ENCODE assay signal across 17 cellular contexts in the genomic region with DNA sequence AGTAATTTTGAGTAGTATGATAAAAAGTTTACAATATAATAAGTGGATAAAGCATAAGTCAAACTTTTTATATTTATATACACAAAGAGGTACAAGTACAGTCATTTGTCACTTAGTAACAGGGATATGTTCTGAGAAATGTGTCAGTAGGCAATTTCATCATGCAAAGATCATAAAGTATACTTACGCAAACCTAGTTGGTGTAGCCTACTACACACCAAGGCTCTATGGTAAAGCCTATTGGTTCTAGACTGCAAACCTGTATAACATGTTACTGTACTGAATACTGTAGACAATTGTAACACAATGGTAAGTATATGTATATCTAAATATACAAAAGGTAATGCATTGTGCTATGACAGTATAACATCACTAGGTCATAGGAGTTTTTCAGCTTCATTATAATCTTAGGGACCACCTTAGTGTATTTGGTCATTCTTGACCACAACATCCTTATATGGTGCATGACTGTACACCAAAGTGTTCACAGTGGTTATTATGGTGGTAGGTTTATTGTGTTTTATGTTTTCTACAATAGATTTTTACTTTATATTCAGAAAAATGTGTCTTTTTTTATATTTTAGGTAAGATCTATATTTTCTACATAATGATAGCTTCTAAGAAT. TPM values are rescaled to one million over a fixed set of nuclear protein-coding genes. Genes with fewer than 3 reads are reported as not detected.
DNase-seq lines count a peak whose midpoint lies in the region; ATAC-seq, FAIRE-seq and TF ChIP-seq lines count a peak whose summit lies in the region.
"Had no signal": no experiment of that assay in that cellular context is flagged by ENCODE, and none has a peak within 500 bp of the region (broad histone marks: within the 10 kb centered on the region; RNA-seq: fewer than 3 reads in every experiment).

No MANE protein-coding gene starts in this region.

- peaks cover 16% of the 10 kb centered on the region for H3K36me3 Mint-ChIP-seq in activated CD8-positive, alpha-beta T cell treated with anti-CD3 and anti-CD28 coated beads for 36 hours (ENCODE audit: low read depth)
- H3K36me3 Mint-ChIP-seq in activated CD8-positive, alpha-beta T cell treated with anti-CD3 and anti-CD28 coated beads, Interleukin-2, amount 10 ng/mL, durations not matched to agents 7 days and 5 days (ENCODE audit: low read depth): peaks cover 40% of the 10 kb centered on the region

- FAIRE-seq in GM12892 (lab: Jason Lieb, UNC): no peak

- TF ChIP-seq CTCF in activated CD8-positive, alpha-beta T cell treated with anti-CD3 and anti-CD28 coated beads for 36 hours (IDR thresholded peaks at IDR 0.05): no peak
- no peak for TF ChIP-seq CTCF in gastrocnemius medialis (IDR thresholded peaks at IDR 0.05 in 4 of 5, conservative IDR thresholded peaks at IDR 0.05 in 1 of 5)

- no peak overlapping the region for H3K27ac Mint-ChIP-seq in activated CD8-positive, alpha-beta T cell treated with anti-CD3 and anti-CD28 coated beads for 36 hours
- no peak overlapping the region for H3K27ac Mint-ChIP-seq in activated CD8-positive, alpha-beta T cell treated with anti-CD3 and anti-CD28 coated beads, Interleukin-2, amount 10 ng/mL, durations not matched to agents 7 days and 5 days
- H3K27ac Mint-ChIP-seq: activated B cell treated with CpG ODN at 0.5 μM for 24 hours had no signal

- peak; percentile 42 for ATAC-seq in activated CD8-positive, alpha-beta T cell treated with anti-CD3 and anti-CD28 coated beads for 36 hours
- ATAC-seq in activated CD8-positive, alpha-beta T cell treated with anti-CD3 and anti-CD28 coated beads, Interleukin-2, amount 10 ng/mL, durations not matched to agents 7 days and 5 days: no peak
- ATAC-seq in esophagus mucosa (peak; percentile 52), gastrocnemius medialis (no peak), HG02678 (IDR thresholded peaks at IDR 0.05; ENCODE audit: unreplicated experiment) (no peak), GM19324 (IDR thresholded peaks at IDR 0.05; ENCODE audit: low FRiP score, unreplicated experiment) (no peak)
- ATAC-seq: activated T-helper 17 cell treated with anti-CD3 and anti-CD28 coated beads, Interleukin-2, amount 50 U/mL, for 72 hours had no signal

- TF ChIP-seq POLR2A in gastrocnemius medialis (IDR thresholded peaks at IDR 0.05) (no peak), GM12892 (IDR thresholded peaks at IDR 0.05; ENCODE audit: low read depth, low read length) (no peak)

- H3K27me3 Mint-ChIP-seq in activated CD8-positive, alpha-beta T cell treated with anti-CD3 and anti-CD28 coated beads for 36 hours: no peaks in the 10 kb centered on the region
- H3K27me3 Mint-ChIP-seq in activated CD8-positive, alpha-beta T cell treated with anti-CD3 and anti-CD28 coated beads, Interleukin-2, amount 10 ng/mL, durations not matched to agents 7 days and 5 days (ENCODE audit: low read depth): no peaks in the 10 kb centered on the region
- H3K27me3 Mint-ChIP-seq: activated B cell treated with CpG ODN at 0.5 μM for 24 hours; activated T-helper 17 cell treated with anti-CD3 and anti-CD28 coated beads, Interleukin-2, amount 50 U/mL, for 72 hours had no signal

- no peaks in the 10 kb centered on the region for H3K9me3 ChIP-seq in gastrocnemius medialis

- in situ Hi-C loops in gastrocnemius medialis (cut with MboI; ENCODE audit: low sequenced_read_pairs in 4 of 4): no loop called here

- peak overlapping the region in 3 of 4 donors; percentile 13 to 74 (median 65) for H3K27ac ChIP-seq in gastrocnemius medialis

- H3K4me3 ChIP-seq in gastrocnemius medialis: no peak overlapping the region
- H3K4me3 ChIP-seq: hepatocyte had no signal

- peaks cover 3 to 16% of the 10 kb centered on the region in 2 donors for H3K4me1 ChIP-seq in gastrocnemius medialis

- no peaks in the 10 kb centered on the region for H3K27me3 ChIP-seq in gastrocnemius medialis
- H3K27me3 ChIP-seq: hepatocyte had no signal

- CTCF ChIA-PET in activated CD8-positive, alpha-beta T cell treated with anti-CD3 and anti-CD28 coated beads for 36 hours (lab: Charles Lee): no interaction called here
- CTCF ChIA-PET in activated CD8-positive, alpha-beta T cell treated with anti-CD3 and anti-CD28 coated beads, Interleukin-2, amount 10 ng/mL, durations not matched to agents 7 days and 5 days (lab: Charles Lee): no interaction called here

- no peak for DNase-seq in activated CD8-positive, alpha-beta T cell treated with anti-CD3 and anti-CD28 coated beads for 36 hours
- no peak for DNase-seq in activated CD8-positive, alpha-beta T cell treated with anti-CD3 and anti-CD28 coated beads, Interleukin-2, amount 10 ng/mL, durations not matched to agents 7 days and 5 days
- peak; percentile 46 for DNase-seq in MV-4-11 (lab: John Stamatoyannopoulos, UW)
- no peak for DNase-seq in gastrocnemius medialis
- DNase-seq in GM12892 (ENCODE audit: insufficient read length): no peak
- DNase-seq: activated B cell treated with CpG ODN at 0.5 μM for 24 hours; central memory CD4-positive, alpha-beta T cell; effector CD8-positive, alpha-beta T cell; NCI-H2081; NCI-H524 treated with DMSO at 0.1 percent for 48 hours; T-helper 2 cell had no signal

- no peaks in the 10 kb centered on the region for H3K9me3 Mint-ChIP-seq in activated CD8-positive, alpha-beta T cell treated with anti-CD3 and anti-CD28 coated beads for 36 hours
- H3K9me3 Mint-ChIP-seq in activated CD8-positive, alpha-beta T cell treated with anti-CD3 and anti-CD28 coated beads, Interleukin-2, amount 10 ng/mL, durations not matched to agents 7 days and 5 days (ENCODE audit: insufficient read depth): no peaks in the 10 kb centered on the region
- H3K9me3 Mint-ChIP-seq: activated B cell treated with CpG ODN at 0.5 μM for 24 hours; activated T-helper 17 cell treated with anti-CD3 and anti-CD28 coated beads, Interleukin-2, amount 50 U/mL, for 72 hours; CD14-positive monocyte had no signal

- POLR2A ChIA-PET in activated CD8-positive, alpha-beta T cell treated with anti-CD3 and anti-CD28 coated beads for 36 hours (lab: Charles Lee): no interaction called here
- POLR2A ChIA-PET in activated CD8-positive, alpha-beta T cell treated with anti-CD3 and anti-CD28 coated beads, Interleukin-2, amount 10 ng/mL, durations not matched to agents 7 days and 5 days (lab: Charles Lee): no interaction called here

- H3K4me3 Mint-ChIP-seq in activated CD8-positive, alpha-beta T cell treated with anti-CD3 and anti-CD28 coated beads for 36 hours: no peak overlapping the region
- H3K4me3 Mint-ChIP-seq in activated CD8-positive, alpha-beta T cell treated with anti-CD3 and anti-CD28 coated beads, Interleukin-2, amount 10 ng/mL, durations not matched to agents 7 days and 5 days: no peak overlapping the region
- H3K4me3 Mint-ChIP-seq: activated B cell treated with CpG ODN at 0.5 μM for 24 hours; activated T-helper 17 cell treated with anti-CD3 and anti-CD28 coated beads, Interleukin-2, amount 50 U/mL, for 72 hours; CD14-positive monocyte had no signal

- peaks cover 0 to 18% of the 10 kb centered on the region in 2 donors for H3K36me3 ChIP-seq in gastrocnemius medialis

- no peaks in the 10 kb centered on the region for H3K4me1 Mint-ChIP-seq in activated CD8-positive, alpha-beta T cell treated with anti-CD3 and anti-CD28 coated beads for 36 hours (ENCODE audit: low read depth)
- H3K4me1 Mint-ChIP-seq in activated CD8-positive, alpha-beta T cell treated with anti-CD3 and anti-CD28 coated beads, Interleukin-2, amount 10 ng/mL, durations not matched to agents 7 days and 5 days (ENCODE audit: low read depth): no peaks in the 10 kb centered on the region
- H3K4me1 Mint-ChIP-seq: activated B cell treated with CpG ODN at 0.5 μM for 24 hours; activated T-helper 17 cell treated with anti-CD3 and anti-CD28 coated beads, Interleukin-2, amount 50 U/mL, for 72 hours had no signal

- intact Hi-C loops in activated CD8-positive, alpha-beta T cell treated with anti-CD3 and anti-CD28 coated beads for 36 hours (cut with micrococcal nuclease): no loop called here
- intact Hi-C loops in gastrocnemius medialis (cut with DNase I; ENCODE audit: low total_unique reads): no loop called here

RNA-seq across cellular contexts. Expression of gene SCFD1, which starts 14.9 kb away (rescaled TPM):
- 10 to 100 TPM; 61.6 to 67.2 TPM for total RNA-seq in activated CD8-positive, alpha-beta T cell treated with anti-CD3 and anti-CD28 coated beads for 36 hours
- 10 to 100 TPM; 50.3 to 58.1 TPM for total RNA-seq in activated CD8-positive, alpha-beta T cell treated with anti-CD3 and anti-CD28 coated beads, Interleukin-2, amount 10 ng/mL, durations not matched to agents 7 days and 5 days
- total RNA-seq in esophagus mucosa (62.6 TPM), gastrocnemius medialis (10 to 100 TPM; 21.5 to 30.7 (median 28.2) TPM)
- 65.6 TPM for polyA plus RNA-seq in GM12892 (2012; ENCODE audit: missing spikeins)

RNA-seq across cellular contexts. Expression of gene G2E3, which starts 48.3 kb away (rescaled TPM):
- total RNA-seq in activated CD8-positive, alpha-beta T cell treated with anti-CD3 and anti-CD28 coated beads for 36 hours: 10 to 100 TPM; 21.5 to 27.0 TPM
- total RNA-seq in activated CD8-positive, alpha-beta T cell treated with anti-CD3 and anti-CD28 coated beads, Interleukin-2, amount 10 ng/mL, durations not matched to agents 7 days and 5 days: 10 to 100 TPM; 38.9 to 46.6 TPM
- total RNA-seq in esophagus mucosa: 9.6 TPM
- 1 to 10 TPM; 3.3 to 5.4 (median 4.4) TPM for total RNA-seq in gastrocnemius medialis
- polyA plus RNA-seq in GM12892 (2012; ENCODE audit: missing spikeins): 10.2 TPM

Comparison
In these comparisons a context has a peak if more than half of its experiments do, and no peak if none do; other contexts are left out.
1. ATAC-seq: peak in activated CD8-positive, alpha-beta T cell treated with anti-CD3 and anti-CD28 coated beads for 36 hours (single experiment) and esophagus mucosa (single experiment); none in activated CD8-positive, alpha-beta T cell treated with anti-CD3 and anti-CD28 coated beads, Interleukin-2, amount 10 ng/mL, durations not matched to agents 7 days and 5 days (single experiment), gastrocnemius medialis (0 of 2), HG02678 (single experiment) and GM19324 (single experiment).